In genomic region chr21:29175408-29176147, GRCh38 we compare ENCODE assay signal across 15 cellular contexts. TPM values are rescaled to one million over a fixed set of nuclear protein-coding genes. Genes with fewer than 3 reads are reported as not detected.
A peak's percentile ranks its signal among the peaks of the same experiment; 100 is the strongest.
DNase-seq lines count a peak whose midpoint lies in the region; ATAC-seq, FAIRE-seq and TF ChIP-seq lines count a peak whose summit lies in the region.
"Had no signal": no experiment of that assay in that cellular context is flagged by ENCODE, and none has a peak within 500 bp of the region (broad histone marks: within the 10 kb centered on the region; RNA-seq: fewer than 3 reads in every experiment).

No MANE protein-coding gene starts in this region.

- TF ChIP-seq RAD21 in HepG2 (CRISPR knock-in tag; IDR thresholded peaks at IDR 0.05): no peak

- H3K4me1 ChIP-seq in heart left ventricle (peaks cover 0 to 40% (median 12%) of the 10 kb centered on the region in 12 donors), HepG2 (ENCODE audit: insufficient read depth, low read length) (peaks cover 12% of the 10 kb centered on the region), urinary bladder (ENCODE audit: insufficient read depth) (peaks cover 3% of the 10 kb centered on the region)
- H3K4me1 ChIP-seq: HAP-1 had no signal

- H4K20me1 ChIP-seq in HepG2 (ENCODE audit: insufficient read depth, low read length): no peaks in the 10 kb centered on the region
- H4K20me1 ChIP-seq: BLaER1 had no signal

- DNase-seq in heart left ventricle (no peak), Right ventricle myocardium inferior (ENCODE audit: missing footprints) (no peak), astrocyte of the hippocampus (ENCODE audit: low read depth, low spot score) (peak; percentile 22), HepG2 (ENCODE audit: low spot score) (peak; percentile 77), GOT3 (lab: John Stamatoyannopoulos, UW) (no peak), CD1c-positive myeloid dendritic cell (ENCODE audit: extremely low spot score) (no peak), G401 (ENCODE audit: low spot score) (no peak)
- DNase-seq: effector CD4-positive, alpha-beta T cell; kidney glomerular epithelial cell; small intestine; stimulated activated naive CD4-positive, alpha-beta T cell had no signal

- TF ChIP-seq EP300 in HepG2 (IDR thresholded peaks at IDR 0.05; ENCODE audit: low read depth in 2 of 2, low read length in 2 of 2): no peak; a peak in 1 of 4 replicates
- TF ChIP-seq EP300 in HepG2 (CRISPR knock-in tag; IDR thresholded peaks at IDR 0.05; ENCODE audit: borderline replicate concordance): no peak

- no peak for FAIRE-seq in HepG2 (lab: Jason Lieb, UNC)
- FAIRE-seq: small intestine had no signal

- H3K27me3 ChIP-seq in heart left ventricle (no peaks in the 10 kb centered on the region), HepG2 (ENCODE audit: control insufficient read depth in 1 of 2, insufficient read depth in 2 of 2, low read length in 2 of 2) (no peaks in the 10 kb centered on the region)
- H3K27me3 ChIP-seq: BLaER1 had no signal

- no peak overlapping the region for H3K9ac ChIP-seq in HepG2 (ENCODE audit: insufficient read depth, low read depth, low read length)
- H3K9ac ChIP-seq: BLaER1 had no signal

- H3K36me3 ChIP-seq in heart left ventricle (no peaks in the 10 kb centered on the region), HepG2 (replicated peaks in 1 of 2; ENCODE audit: control insufficient read depth in 1 of 2, insufficient read depth in 2 of 2, low read length in 2 of 2) (no peaks in the 10 kb centered on the region), urinary bladder (ENCODE audit: insufficient read depth) (no peaks in the 10 kb centered on the region)
- H3K36me3 ChIP-seq: BLaER1, HAP-1 had no signal

- H2AFZ ChIP-seq in HepG2 (ENCODE audit: low read length): no peak overlapping the region

- BruUV-seq in HepG2 (replicated peaks; lab: Mats Ljungman, UMichigan): no TSS peak

- CTCF ChIA-PET in HepG2 (lab: Yijun Ruan, JAX; ENCODE audit: low intra/inter-chr PET ratio, low total read pairs): no interaction called here

- intact Hi-C loops in heart left ventricle (cut with DNase I): loop anchor here in 2 of 10 donors (10.0 kb wide), 2 partner anchors 119 to 129 kb away; partner anchors contain the start of gene BACH1 (in 1 of the 2)
- intact Hi-C loops in Right ventricle myocardium inferior (cut with DNase I): no loop called here
- intact Hi-C loops in HepG2 (cut with micrococcal nuclease; ENCODE audit: unreplicated experiment): no loop called here

- no peak overlapping the region; the same call in 1 of the 2 replicates for H3K4me2 ChIP-seq in HepG2 (ENCODE audit: low read depth, low read length)

- in situ Hi-C loops in HepG2 (cut with HindIII; ENCODE audit: extremely low pct_ligation_motif_present, low pct_unique_long_range_greater_than_20kb) (no loop called here), G401 (cut with HindIII; ENCODE audit: low sequenced_read_pairs) (no loop called here)

- no peaks in the 10 kb centered on the region for H3K79me2 ChIP-seq in HepG2 (ENCODE audit: insufficient read depth, low read length)

- H3K9me3 ChIP-seq in heart left ventricle (no peaks in the 10 kb centered on the region), HepG2 (ENCODE audit: low read length) (no peaks in the 10 kb centered on the region)
- H3K9me3 ChIP-seq: BLaER1, HAP-1 had no signal

- H3K4me3 ChIP-seq in heart left ventricle (peak overlapping the region in 1 of 12 donors; percentile 17), HepG2 (replicated peaks in 1 of 3; ENCODE audit: insufficient read depth in 1 of 3, low read depth in 2 of 3, low read length in 3 of 3) (no peak overlapping the region), urinary bladder (ENCODE audit: low read depth, low read length) (no peak overlapping the region)
- H3K4me3 ChIP-seq: BLaER1, HAP-1 had no signal

- ATAC-seq in heart left ventricle (peak in 2 of 4 donors; percentile 47 to 57), Right ventricle myocardium inferior (no peak), HepG2 (peak; percentile 67; the same call in 2 of the 3 replicates)
- ATAC-seq: activated T-helper 17 cell treated with anti-CD3 and anti-CD28 coated beads, Interleukin-2, amount 50 U/mL, for 72 hours had no signal

- WGBS in heart left ventricle, 4 donors: 58 to 67% (median 63%) methylated on average over 3 of the region's 3 CpGs
- 33% methylated on average over 3 of the region's 3 CpGs for WGBS in HepG2 (ENCODE audit: low lambda C conversion rate)
- WGBS in urinary bladder: 43% methylated on average over 3 of the region's 3 CpGs

- peak overlapping the region in 7 of 12 donors; percentile 11 to 79 (median 37) for H3K27ac ChIP-seq in heart left ventricle
- H3K27ac ChIP-seq in HepG2 (ENCODE audit: extremely low read length, insufficient read depth, low read length): no peak overlapping the region
- peak overlapping the region; percentile 41 for H3K27ac ChIP-seq in urinary bladder (ENCODE audit: low read depth)
- H3K27ac ChIP-seq: BLaER1 had no signal

- TF ChIP-seq CTCF in heart left ventricle (IDR thresholded peaks at IDR 0.05) (no peak), HepG2 (CRISPR knock-in tag; IDR thresholded peaks at IDR 0.05) (no peak)

- TF ChIP-seq POLR2A in heart left ventricle (IDR thresholded peaks at IDR 0.05) (no peak), HepG2 (IDR thresholded peaks at IDR 0.05; ENCODE audit: insufficient read depth in 1 of 2, low read depth in 2 of 2, low read length in 2 of 2) (no peak)

- POLR2A ChIA-PET in HepG2 (lab: Yijun Ruan, JAX): no interaction called here

TF ChIP-seq in HepG2, 621 proteins besides CTCF, POLR2A, EP300 and RAD21 (continues in another document):
- no peak for TF ChIP-seq CHD2 (IDR thresholded peaks at IDR 0.05; ENCODE audit: low read depth, low read length)
- no peak for TF ChIP-seq MAFF (IDR thresholded peaks at IDR 0.05; ENCODE audit: low read depth, low read length)
- no peak for TF ChIP-seq SMC3 (IDR thresholded peaks at IDR 0.05; ENCODE audit: low read length)
- TF ChIP-seq ZNF160 (CRISPR knock-in tag; IDR thresholded peaks at IDR 0.05): no peak
- TF ChIP-seq JUN (CRISPR knock-in tag; IDR thresholded peaks at IDR 0.05): no peak
- TF ChIP-seq SALL1 (CRISPR knock-in tag; IDR thresholded peaks at IDR 0.05): peak; percentile 39; the same call in 1 of the 2 replicates
- TF ChIP-seq ZNF451 (CRISPR knock-in tag; IDR thresholded peaks at IDR 0.05): no peak
- TF ChIP-seq TSC22D2 (CRISPR knock-in tag; IDR thresholded peaks at IDR 0.05; ENCODE audit: borderline replicate concordance): no peak
- TF ChIP-seq IRF9 (CRISPR knock-in tag; IDR thresholded peaks at IDR 0.05; ENCODE audit: borderline replicate concordance): no peak
- TF ChIP-seq SOX6 (IDR thresholded peaks at IDR 0.05): no peak
- TF ChIP-seq SOX6 (CRISPR knock-in tag; IDR thresholded peaks at IDR 0.05): peak; percentile 77
- TF ChIP-seq STAT5B (CRISPR knock-in tag; IDR thresholded peaks at IDR 0.05): no peak
- TF ChIP-seq ZNF432 (CRISPR knock-in tag; IDR thresholded peaks at IDR 0.05; ENCODE audit: borderline replicate concordance): no peak
- TF ChIP-seq ZKSCAN5 (CRISPR knock-in tag; IDR thresholded peaks at IDR 0.05): no peak
- no peak for TF ChIP-seq ZFX (CRISPR knock-in tag; IDR thresholded peaks at IDR 0.05; ENCODE audit: low read depth)
- no peak for TF ChIP-seq NAIF1 (CRISPR knock-in tag; IDR thresholded peaks at IDR 0.05; ENCODE audit: borderline replicate concordance)
- no peak for TF ChIP-seq ZNF484 (CRISPR knock-in tag; IDR thresholded peaks at IDR 0.05; ENCODE audit: borderline replicate concordance, low read depth)
- TF ChIP-seq ZNF224 (CRISPR knock-in tag; IDR thresholded peaks at IDR 0.05): no peak
- no peak for TF ChIP-seq PTBP1 (IDR thresholded peaks at IDR 0.05; ENCODE audit: low read depth, low read length, poor library complexity, severe bottlenecking)
- TF ChIP-seq ZNF44 (CRISPR knock-in tag; IDR thresholded peaks at IDR 0.05): no peak

RNA-seq across cellular contexts. Expression of gene MAP3K7CL, which starts 45.1 kb away (rescaled TPM):
- total RNA-seq in heart left ventricle (10 to 100 TPM in 3 of 9 donors, 1 to 10 TPM in 5, under 1 TPM in 1; 0.64 to 25.2 (median 7.4) TPM), Right ventricle myocardium inferior (1.1 TPM), HepG2 (2016; rRNA removed; fragmentation: Illumina TruSeq; extraction: Trizol) (0.15 TPM in 1 of 2 replicates, not detected in the other), urinary bladder (13.5 TPM)
- polyA plus RNA-seq in heart left ventricle (1 to 10 TPM; 2.7 to 4.5 TPM), HepG2 (2011; rRNA removed) (0.04 TPM in 1 of 2 replicates, not detected in the other), urinary bladder (4.4 TPM)
- total RNA-seq in HepG2 (2016; cell fraction: cytosol; rRNA removed; fragmentation: Illumina TruSeq; extraction: Trizol; ENCODE audit: low read depth): not detected in 2 replicates
- 0.37 TPM in 1 of 2 replicates, not detected in the other for total RNA-seq in HepG2 (2016; cell fraction: insoluble cytoplasmic fraction; rRNA removed; fragmentation: Illumina TruSeq; extraction: Trizol)
- total RNA-seq in HepG2 (2016; cell fraction: membrane; rRNA removed; fragmentation: Illumina TruSeq; extraction: Trizol): not detected in 2 replicates
- not detected in 2 replicates for total RNA-seq in HepG2 (2016; cell fraction: nucleus; rRNA removed; fragmentation: Illumina TruSeq; extraction: Trizol)
- 0.04 TPM in 1 of 2 replicates, not detected in the other for polyA plus RNA-seq in HepG2 (2011; cell fraction: cytosol; rRNA removed)
- not detected in 2 replicates for polyA plus RNA-seq in HepG2 (2011; cell fraction: nucleus; rRNA removed)
- not detected in 2 replicates for polyA plus RNA-seq in HepG2 (2012)
- polyA plus RNA-seq in HepG2 (2016; cell fraction: cytosol; fragmentation: Illumina TruSeq; extraction: Trizol; ENCODE audit: low read depth): 0.18 TPM in 1 of 2 replicates, not detected in the other
- not detected in 2 replicates for polyA plus RNA-seq in HepG2 (2016; cell fraction: insoluble cytoplasmic fraction; fragmentation: Illumina TruSeq; extraction: Trizol; ENCODE audit: low read depth)
- 0.13 and 0.19 TPM in 2 replicates for polyA plus RNA-seq in HepG2 (2016; cell fraction: membrane; fragmentation: Illumina TruSeq; extraction: Trizol; ENCODE audit: low read depth)
- polyA plus RNA-seq in HepG2 (2016; cell fraction: nucleus; fragmentation: Illumina TruSeq; extraction: Trizol; ENCODE audit: insufficient read depth, low read depth): not detected in 2 replicates
- 5.5 TPM in 1 of 2 replicates, not detected in the other for polyA minus RNA-seq in HepG2 (2011; rRNA and poly(A)+ RNA removed; ENCODE audit: low replicate concordance)
- polyA minus RNA-seq in HepG2 (2011; cell fraction: cytosol; rRNA and poly(A)+ RNA removed): not detected in 2 replicates
- not detected in 2 replicates for polyA minus RNA-seq in HepG2 (2011; cell fraction: nucleus; rRNA and poly(A)+ RNA removed)
- 1.9 and 6.9 TPM in 2 replicates for total RNA-seq in G401 (2014; rRNA removed; shearing (Covaris generic))

Comparison
In these comparisons a context has a peak if more than half of its experiments do, and no peak if none do; other contexts are left out.
1. DNase-seq: peak in astrocyte of the hippocampus (single experiment) and HepG2 (single experiment); none in heart left ventricle (0 of 5), Right ventricle myocardium inferior (single experiment), GOT3 (single experiment), CD1c-positive myeloid dendritic cell (single experiment) and G401 (single experiment).